ENCODE assay signal across 8 cellular contexts in the genomic region with DNA sequence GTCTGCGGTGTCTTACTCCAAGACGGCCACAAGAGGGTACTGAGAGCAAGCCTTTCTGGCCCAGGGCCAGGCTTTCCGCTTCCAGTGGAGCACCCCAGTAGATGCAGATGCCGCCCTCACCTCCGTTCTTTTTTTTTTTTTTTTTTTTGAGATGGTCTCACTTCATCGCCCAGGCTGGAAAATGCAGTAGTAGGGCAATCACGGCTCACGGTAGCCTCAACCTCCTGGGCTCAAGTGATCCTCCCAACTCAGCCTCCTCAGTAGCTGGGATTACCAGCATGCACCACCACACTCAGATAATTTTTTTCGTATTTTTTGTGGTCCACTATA. TPM values are rescaled to one million over a fixed set of nuclear protein-coding genes. Genes with fewer than 3 reads are reported as not detected.
DNase-seq lines count a peak whose midpoint lies in the region; ATAC-seq and TF ChIP-seq lines count a peak whose summit lies in the region.

No MANE protein-coding gene starts in this region.

- H3K4me1 ChIP-seq in liver (ENCODE audit: control insufficient read depth in 4 of 4, insufficient read depth in 4 of 4, low read length in 3 of 4), result peaks cover 0 to 10% (median 5%) of the 10 kb centered on the region in 4 donors

- no peak overlapping the region for H3K9ac ChIP-seq in liver (ENCODE audit: low read depth in 1 of 2, low read length in 2 of 2)

- no peak overlapping the region for H3K27ac ChIP-seq in liver (ENCODE audit: low read depth in 1 of 2, low read length in 2 of 2)

- H3K27me3 ChIP-seq in liver (ENCODE audit: control insufficient read depth in 4 of 4, insufficient read depth in 4 of 4, low read length in 3 of 4), result no peaks in the 10 kb centered on the region

- no peaks in the 10 kb centered on the region for H3K9me3 ChIP-seq in liver (ENCODE audit: control insufficient read depth in 4 of 4, low read length in 3 of 4)

- H3K36me3 ChIP-seq in liver (ENCODE audit: control insufficient read depth in 4 of 4, insufficient read depth in 3 of 4, low read depth in 1 of 4, low read length in 3 of 4), result no peaks in the 10 kb centered on the region

- no peak overlapping the region for H3K4me3 ChIP-seq in choroid plexus epithelial cell (ENCODE audit: low read depth, low read length)
- H3K4me3 ChIP-seq in liver (ENCODE audit: low read depth in 1 of 3, low read length in 3 of 3), result no peak overlapping the region

- 18% methylated on average over 9 of the region's 9 CpGs for WGBS in liver

- TF ChIP-seq CTCF in choroid plexus epithelial cell (conservative IDR thresholded peaks at IDR 0.05; ENCODE audit: low read depth, low read length) (peak; percentile 87), liver (IDR thresholded peaks at IDR 0.05; ENCODE audit: low read depth, low read length, missing input control) (peak; percentile 80)

- in situ Hi-C loops in G401 (cut with HindIII; ENCODE audit: low sequenced_read_pairs), result no loop called here

- ATAC-seq in HG03280 (IDR thresholded peaks at IDR 0.05; ENCODE audit: unreplicated experiment) (peak; percentile 64), GM18517 (IDR thresholded peaks at IDR 0.05; ENCODE audit: unreplicated experiment) (no peak)

- DNase-seq in G401 (ENCODE audit: low spot score) (peak; percentile 82), NCI-H510A treated with DMSO at 0.1 percent for 48 hours (lab: John Stamatoyannopoulos, UW) (peak; percentile 69), choroid plexus epithelial cell (ENCODE audit: low read depth) (peak; percentile 88)
- DNase-seq in activated CD4-positive, alpha-beta T cell treated with anti-CD3 and anti-CD28 coated beads for 24 hours (ENCODE audit: low read depth in 2 of 2), result peak; percentile 56 to 64
- peak; percentile 50 to 55 (median 51) for DNase-seq in stimulated activated CD4-positive, alpha-beta T cell treated with anti-CD3 and anti-CD28 coated beads, TNF-alpha, amount 100 ng/mL, for 1 hour (ENCODE audit: low read depth in 3 of 3, low spot score in 1 of 3)

- peak; percentile 67 to 82 for TF ChIP-seq RAD21 in liver (IDR thresholded peaks at IDR 0.05)

TF ChIP-seq in liver, 16 proteins besides CTCF, POLR2A, EP300 and RAD21:
- TF ChIP-seq HNF4A (conservative IDR thresholded peaks at IDR 0.05) (no peak), GABPA (IDR thresholded peaks at IDR 0.05 in 1 of 2, conservative IDR thresholded peaks at IDR 0.05 in 1 of 2) (no peak), ATF3 (IDR thresholded peaks at IDR 0.05) (no peak), YY1 (IDR thresholded peaks at IDR 0.05) (no peak), EGR1 (IDR thresholded peaks at IDR 0.05; ENCODE audit: low read depth in 2 of 2) (no peak), SP1 (IDR thresholded peaks at IDR 0.05) (no peak), MAX (IDR thresholded peaks at IDR 0.05) (no peak), FOXA1 (IDR thresholded peaks at IDR 0.05) (no peak), RXRA (IDR thresholded peaks at IDR 0.05) (no peak), TAF1 (conservative IDR thresholded peaks at IDR 0.05) (no peak), NR2F2 (IDR thresholded peaks at IDR 0.05) (no peak), JUND (IDR thresholded peaks at IDR 0.05) (no peak), ZBTB33 (IDR thresholded peaks at IDR 0.05) (no peak), HNF4G (IDR thresholded peaks at IDR 0.05) (no peak), FOXA2 (IDR thresholded peaks at IDR 0.05) (no peak)
- TF ChIP-seq, protein P1, sequence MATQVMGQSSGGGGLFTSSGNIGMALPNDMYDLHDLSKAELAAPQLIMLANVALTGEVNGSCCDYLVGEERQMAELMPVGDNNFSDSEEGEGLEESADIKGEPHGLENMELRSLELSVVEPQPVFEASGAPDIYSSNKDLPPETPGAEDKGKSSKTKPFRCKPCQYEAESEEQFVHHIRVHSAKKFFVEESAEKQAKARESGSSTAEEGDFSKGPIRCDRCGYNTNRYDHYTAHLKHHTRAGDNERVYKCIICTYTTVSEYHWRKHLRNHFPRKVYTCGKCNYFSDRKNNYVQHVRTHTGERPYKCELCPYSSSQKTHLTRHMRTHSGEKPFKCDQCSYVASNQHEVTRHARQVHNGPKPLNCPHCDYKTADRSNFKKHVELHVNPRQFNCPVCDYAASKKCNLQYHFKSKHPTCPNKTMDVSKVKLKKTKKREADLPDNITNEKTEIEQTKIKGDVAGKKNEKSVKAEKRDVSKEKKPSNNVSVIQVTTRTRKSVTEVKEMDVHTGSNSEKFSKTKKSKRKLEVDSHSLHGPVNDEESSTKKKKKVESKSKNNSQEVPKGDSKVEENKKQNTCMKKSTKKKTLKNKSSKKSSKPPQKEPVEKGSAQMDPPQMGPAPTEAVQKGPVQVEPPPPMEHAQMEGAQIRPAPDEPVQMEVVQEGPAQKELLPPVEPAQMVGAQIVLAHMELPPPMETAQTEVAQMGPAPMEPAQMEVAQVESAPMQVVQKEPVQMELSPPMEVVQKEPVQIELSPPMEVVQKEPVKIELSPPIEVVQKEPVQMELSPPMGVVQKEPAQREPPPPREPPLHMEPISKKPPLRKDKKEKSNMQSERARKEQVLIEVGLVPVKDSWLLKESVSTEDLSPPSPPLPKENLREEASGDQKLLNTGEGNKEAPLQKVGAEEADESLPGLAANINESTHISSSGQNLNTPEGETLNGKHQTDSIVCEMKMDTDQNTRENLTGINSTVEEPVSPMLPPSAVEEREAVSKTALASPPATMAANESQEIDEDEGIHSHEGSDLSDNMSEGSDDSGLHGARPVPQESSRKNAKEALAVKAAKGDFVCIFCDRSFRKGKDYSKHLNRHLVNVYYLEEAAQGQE (IDR thresholded peaks at IDR 0.05), result no peak

RNA-seq across cellular contexts. Expression of gene LBHD2, which starts 5.6 kb away (rescaled TPM):
- total RNA-seq in G401 (2014; rRNA removed; shearing (Covaris generic)), result not detected in 2 replicates
- under 1 TPM in 1 of 2 donors, not detected in 1; 0.47 TPM for total RNA-seq in liver
- polyA plus RNA-seq in liver, result under 1 TPM in 1 of 2 donors, not detected in 1; 0.53 TPM

RNA-seq across cellular contexts. Expression of gene EXOC3L4, which starts 16.1 kb away (rescaled TPM):
- total RNA-seq in G401 (2014; rRNA removed; shearing (Covaris generic)), result 0.86 and 1.6 TPM in 2 replicates
- total RNA-seq in liver, result 10 to 100 TPM; 46.8 to 77.8 TPM
- 10 to 100 TPM; 24.0 to 26.6 TPM for polyA plus RNA-seq in liver

RNA-seq across cellular contexts. Expression of gene CDC42BPB, which starts 21.0 kb away (rescaled TPM):
- total RNA-seq in G401 (2014; rRNA removed; shearing (Covaris generic)), result 17.0 and 21.6 TPM in 2 replicates
- 10 to 100 TPM; 35.2 to 78.7 TPM for total RNA-seq in liver
- polyA plus RNA-seq in liver, result 10 to 100 TPM in 1 of 2 donors, 1 to 10 TPM in 1; 4.1 to 24.3 TPM

RNA-seq across cellular contexts. Expression of gene TNFAIP2, which starts 44.9 kb away (rescaled TPM):
- 4.5 and 26.1 TPM in 2 replicates for total RNA-seq in G401 (2014; rRNA removed; shearing (Covaris generic))
- 10 to 100 TPM; 25.0 to 32.0 TPM for total RNA-seq in liver
- polyA plus RNA-seq in liver, result 10 to 100 TPM in 1 of 2 donors, 1 to 10 TPM in 1; 8.9 to 19.8 TPM

Comparison
In these comparisons a context has a peak if more than half of its experiments do, and no peak if none do; other contexts are left out.
1. RNA of gene EXOC3L4, which starts 16.1 kb away (total RNA-seq): 46.8 to 77.8 TPM in liver; 0.86 to 1.6 TPM in G401; every median in the first group is over 10 times any median in the second.
2. Peak in every context shown above with its lines, with median percentiles within 50 percentile points of each other: DNase-seq.